ENCODE assay signal across 3 cellular contexts in genomic region chr7:889025-889390, GRCh38.
A peak's percentile ranks its signal among the peaks of the same experiment; 100 is the strongest.
TF ChIP-seq lines count a peak whose summit lies in the region.

No MANE protein-coding gene starts in this region.

TF ChIP-seq in liver, 16 proteins besides CTCF, POLR2A, EP300 and RAD21:
- no peak for TF ChIP-seq FOXA2 (IDR thresholded peaks at IDR 0.05)
- no peak for TF ChIP-seq JUND (IDR thresholded peaks at IDR 0.05)

TF ChIP-seq in HepG2, 621 proteins besides CTCF, POLR2A, EP300 and RAD21:
- no peak for TF ChIP-seq ATF5 (CRISPR knock-in tag; IDR thresholded peaks at IDR 0.05; ENCODE audit: low read depth)
- TF ChIP-seq IRF2 (CRISPR knock-in tag; IDR thresholded peaks at IDR 0.05), result no peak
- no peak for TF ChIP-seq TP53 (CRISPR knock-in tag; conservative IDR thresholded peaks at IDR 0.05)
- TF ChIP-seq ZMYM2 (CRISPR knock-in tag; IDR thresholded peaks at IDR 0.05), result no peak
- TF ChIP-seq HMG20A (CRISPR knock-in tag; IDR thresholded peaks at IDR 0.05; ENCODE audit: borderline replicate concordance), result no peak
- no peak for TF ChIP-seq FOXO1 (CRISPR knock-in tag; IDR thresholded peaks at IDR 0.05)
- TF ChIP-seq CHCHD3 (CRISPR knock-in tag; IDR thresholded peaks at IDR 0.05), result no peak
TF ChIP-seq in HepG2: peak in this region for 0.

TF ChIP-seq in K562, 482 proteins besides CTCF, POLR2A, EP300 and RAD21:
- peak; percentile 32; the same call in 1 of the 2 replicates for TF ChIP-seq POLR2G (IDR thresholded peaks at IDR 0.05; ENCODE audit: low read depth, low read length)
- no peak for TF ChIP-seq ZNF217 (CRISPR knock-in tag; IDR thresholded peaks at IDR 0.05)
TF ChIP-seq in K562: peak in this region for 1.
